ENCODE assay signal across 8 cellular contexts in genomic region chr20:63696628-63697356, GRCh38. TPM values are rescaled to one million over a fixed set of nuclear protein-coding genes. Genes with fewer than 3 reads are reported as not detected.
DNase-seq lines count a peak whose midpoint lies in the region; ATAC-seq and TF ChIP-seq lines count a peak whose summit lies in the region.

TSS of gene TNFRSF6B (plus strand) at chr20:63696652. CDS start at chr20:63696768, 116 bp downstream.

- peak within 1 kb of the TSS; percentile 26 for H3K4me2 ChIP-seq in mesendoderm (ENCODE audit: low read length)

- no peak within 1 kb of the TSS for H3K27ac ChIP-seq in duodenal mucosa (ENCODE audit: low read depth, low read length)
- no peak within 1 kb of the TSS for H3K27ac ChIP-seq in mesendoderm (ENCODE audit: low read depth, low read length)
- H3K27ac ChIP-seq in vagina = no peak within 1 kb of the TSS

- H3K23ac ChIP-seq in mesendoderm (ENCODE audit: low read length) = peak within 1 kb of the TSS; percentile 89

- H3K36me3 ChIP-seq in duodenal mucosa (ENCODE audit: control insufficient read depth in 1 of 2, insufficient read depth in 2 of 2, low read length in 2 of 2) = peaks cover 0 to 4% of the 10 kb centered on the region in 2 donors
- H3K36me3 ChIP-seq in mesendoderm (ENCODE audit: control insufficient read depth, insufficient read depth, low read length) = no peaks in the 10 kb centered on the region
- H3K36me3 ChIP-seq in vagina = no peaks in the 10 kb centered on the region

- H3K9ac ChIP-seq in duodenal mucosa (ENCODE audit: low read depth in 1 of 2, low read length in 2 of 2) (peak within 1 kb of the TSS; percentile 25 to 33), mesendoderm (ENCODE audit: low read length) (peak within 1 kb of the TSS; percentile 55)

- H4K5ac ChIP-seq in mesendoderm (ENCODE audit: low read length) = no peak within 1 kb of the TSS

- no peak for TF ChIP-seq POLR2A in vagina (IDR thresholded peaks at IDR 0.05)

- no peak within 1 kb of the TSS for H3K18ac ChIP-seq in mesendoderm (ENCODE audit: low read length)

- H2AK5ac ChIP-seq in mesendoderm (ENCODE audit: low read length) = no peak within 1 kb of the TSS

- peak within 1 kb of the TSS; percentile 83 for H3K56ac ChIP-seq in mesendoderm (ENCODE audit: low read length)

- H3K4me3 ChIP-seq in duodenal mucosa (ENCODE audit: low read depth in 1 of 2, low read length in 2 of 2) (peak within 1 kb of the TSS; percentile 40 to 48), mesendoderm (ENCODE audit: low read length) (no peak within 1 kb of the TSS), vagina (peak within 1 kb of the TSS; percentile 9 to 13)

- H3K4ac ChIP-seq in mesendoderm (ENCODE audit: low read depth, low read length) = no peak within 1 kb of the TSS

- no peaks in the 10 kb centered on the region for H3K79me1 ChIP-seq in mesendoderm (ENCODE audit: low read length)

- peak; percentile 53 for DNase-seq in stimulated activated CD4-positive, alpha-beta T cell treated with anti-CD3 and anti-CD28 coated beads, Interleukin-15, amount 100 ng/mL, for 24 hours
- no peak for DNase-seq in stimulated activated CD4-positive, alpha-beta T cell treated with anti-CD3 and anti-CD28 coated beads, Interleukin-1b, Interleukin-23, amount 100 ng/mL, for 48 hours
- DNase-seq in mesendoderm = no peak
- DNase-seq in vagina (ENCODE audit: extremely low spot score in 2 of 2) = no peak
- no peak for DNase-seq in iPS-NIHi7 (ENCODE audit: extremely low spot score)

- no peak within 1 kb of the TSS for H4K8ac ChIP-seq in mesendoderm (ENCODE audit: low read depth, low read length)

- peaks cover 23 to 38% of the 10 kb centered on the region in 2 donors for H3K4me1 ChIP-seq in duodenal mucosa (ENCODE audit: control insufficient read depth in 1 of 2, insufficient read depth in 2 of 2, low read length in 2 of 2)
- H3K4me1 ChIP-seq in mesendoderm (ENCODE audit: control insufficient read depth, low read depth, low read length) = no peaks in the 10 kb centered on the region
- H3K4me1 ChIP-seq in vagina = peaks cover 43% of the 10 kb centered on the region

- H3K27me3 ChIP-seq in duodenal mucosa (ENCODE audit: control insufficient read depth in 1 of 2, insufficient read depth in 2 of 2, low read length in 2 of 2) = no peaks in the 10 kb centered on the region
- H3K27me3 ChIP-seq in mesendoderm (ENCODE audit: insufficient read depth, low read length, poor library complexity) = no peaks in the 10 kb centered on the region
- no peaks in the 10 kb centered on the region for H3K27me3 ChIP-seq in vagina

- no peak within 1 kb of the TSS for H2BK15ac ChIP-seq in mesendoderm (replicated peaks; ENCODE audit: low read depth)

- H3K9me3 ChIP-seq in duodenal mucosa (ENCODE audit: control insufficient read depth in 1 of 2, low read length in 2 of 2) (no peaks in the 10 kb centered on the region), vagina (no peaks in the 10 kb centered on the region)

- no peaks in the 10 kb centered on the region for H3K79me2 ChIP-seq in mesendoderm (ENCODE audit: control insufficient read depth, insufficient read depth, low read length)

- no peak within 1 kb of the TSS for H2BK5ac ChIP-seq in mesendoderm (ENCODE audit: low read length)

- no peak within 1 kb of the TSS for H2BK120ac ChIP-seq in mesendoderm (ENCODE audit: low read depth, low read length)

- ATAC-seq in HG02852 (IDR thresholded peaks at IDR 0.05; ENCODE audit: unreplicated experiment) (no peak), HG03571 (IDR thresholded peaks at IDR 0.05; ENCODE audit: unreplicated experiment) (no peak)

- intact Hi-C loops in vagina (cut with DNase I) = no loop called here

- no CpG with 5 or more reads among the region's 52 CpGs for WGBS in mesendoderm (ENCODE audit: extremely low coverage, insufficient coverage, low lambda C conversion rate)

- TF ChIP-seq CTCF in vagina (IDR thresholded peaks at IDR 0.05) = no peak

RNA-seq across cellular contexts. Expression of gene TNFRSF6B, which starts in this region (rescaled TPM):
- 0.69 TPM for polyA plus RNA-seq in mesendoderm (2013, experiment 1 of 2)
- 0.43 TPM for polyA plus RNA-seq in mesendoderm (2013, experiment 2 of 2)
- 16.7 TPM for total RNA-seq in vagina
